Comparison of ENCODE assay signal across 21 cellular contexts in the genomic region with DNA sequence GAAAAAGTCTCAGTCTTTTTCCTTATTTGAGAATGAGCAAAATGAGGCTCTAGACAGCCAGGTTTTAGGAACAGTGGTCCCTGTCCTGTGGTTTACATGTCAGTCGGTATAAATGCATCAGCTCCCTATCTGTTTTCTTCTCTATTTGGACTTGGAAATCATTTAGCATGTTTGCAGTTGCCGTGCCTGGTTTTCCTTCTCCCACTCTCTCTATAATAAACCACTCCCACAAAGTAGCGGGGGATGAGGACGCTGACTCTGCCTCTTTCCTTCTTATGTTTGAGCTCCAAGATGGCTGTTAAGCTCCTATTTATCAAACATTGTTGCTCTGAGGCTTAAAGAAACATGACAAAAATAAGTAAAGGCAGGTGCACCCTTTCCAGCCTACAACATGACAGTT. TPM values are rescaled to one million over a fixed set of nuclear protein-coding genes. Genes with fewer than 3 reads are reported as not detected.
A peak's percentile ranks its signal among the peaks of the same experiment; 100 is the strongest.
DNase-seq lines count a peak whose midpoint lies in the region; ATAC-seq and FAIRE-seq lines count a peak whose summit lies in the region.
"Had no signal": no experiment of that assay in that cellular context is flagged by ENCODE, and none has a peak within 500 bp of the region (broad histone marks: within the 10 kb centered on the region; RNA-seq: fewer than 3 reads in every experiment).

No MANE protein-coding gene starts in this region.

- intact Hi-C loops in posterior vena cava (cut with DNase I), result no loop called here

- FAIRE-seq in urothelium cell line (lab: Jason Lieb, UNC), result no peak
- FAIRE-seq: A549, D721Med, GM12891, GM18507, H54 had no signal

- H3K9me3 Mint-ChIP-seq in activated naive CD4-positive, alpha-beta T cell treated with anti-CD3 and anti-CD28 coated beads, Interleukin-2, amount 50 U/mL, for 72 hours, result peaks cover 3 to 7% of the 10 kb centered on the region in 2 donors
- H3K9me3 Mint-ChIP-seq: CD8-positive, alpha-beta T cell had no signal

- ATAC-seq in activated naive CD4-positive, alpha-beta T cell treated with anti-CD3 and anti-CD28 coated beads, Interleukin-2, amount 50 U/mL, for 72 hours, result no peak
- ATAC-seq: A549; CD8-positive, alpha-beta T cell had no signal

- H3K27ac Mint-ChIP-seq in activated naive CD4-positive, alpha-beta T cell treated with anti-CD3 and anti-CD28 coated beads, Interleukin-2, amount 50 U/mL, for 72 hours, result no peak overlapping the region
- H3K27ac Mint-ChIP-seq: B cell; CD4-positive, CD25-positive, alpha-beta regulatory T cell; CD8-positive, alpha-beta T cell; HFFc6 had no signal

- peaks cover 8 to 10% of the 10 kb centered on the region in 2 donors for H3K36me3 Mint-ChIP-seq in activated naive CD4-positive, alpha-beta T cell treated with anti-CD3 and anti-CD28 coated beads, Interleukin-2, amount 50 U/mL, for 72 hours
- H3K36me3 Mint-ChIP-seq: CD4-positive, CD25-positive, alpha-beta regulatory T cell; CD8-positive, alpha-beta T cell had no signal

- DNase-seq in amniotic epithelial cell (ENCODE audit: low read depth) (peak; percentile 47), left kidney (ENCODE audit: low read depth, low spot score) (peak; percentile 27), posterior vena cava (ENCODE audit: low spot score) (peak; percentile 5), DMS79 treated with DMSO at 0.1 percent for 48 hours (lab: John Stamatoyannopoulos, UW) (no peak), urothelium cell line (ENCODE audit: low spot score) (no peak)
- no peak for DNase-seq in activated naive CD4-positive, alpha-beta T cell treated with anti-CD3 and anti-CD28 coated beads, Interleukin-2, amount 50 U/mL, for 72 hours (ENCODE audit: low spot score in 2 of 2)
- DNase-seq: 8988T; Caco-2; CD4-positive, CD25-positive, alpha-beta regulatory T cell; CD8-positive, alpha-beta T cell; DMS 273 treated with DMSO at 0.1 percent for 48 hours; DMS79; GF-D8; GOT3; HFFc6 had no signal

RNA-seq across cellular contexts. Expression of a gene that starts 57.2 kb away (rescaled TPM):
- total RNA-seq in posterior vena cava, result 100 to 1,000 TPM; 176 to 195 TPM
- total RNA-seq in activated naive CD4-positive, alpha-beta T cell treated with anti-CD3 and anti-CD28 coated beads, Interleukin-2, amount 50 U/mL, for 72 hours, result 1 to 10 TPM; 5.2 to 6.7 TPM

Comparison
In these comparisons a context has a peak if more than half of its experiments do, and no peak if none do; other contexts are left out.
1. DNase-seq: peak in amniotic epithelial cell (single experiment), left kidney (single experiment) and posterior vena cava (single experiment); none in activated naive CD4-positive, alpha-beta T cell treated with anti-CD3 and anti-CD28 coated beads, Interleukin-2, amount 50 U/mL, for 72 hours (0 of 2), DMS79 treated with DMSO at 0.1 percent for 48 hours (single experiment) and urothelium cell line (single experiment).
2. RNA of a gene that starts 57.2 kb away (total RNA-seq): 176 to 195 TPM in posterior vena cava; 5.2 to 6.7 TPM in activated naive CD4-positive, alpha-beta T cell treated with anti-CD3 and anti-CD28 coated beads, Interleukin-2, amount 50 U/mL, for 72 hours; every median in the first group is over 10 times any median in the second.